Comparison of ENCODE assay signal across 8 cellular contexts in the genomic region with DNA sequence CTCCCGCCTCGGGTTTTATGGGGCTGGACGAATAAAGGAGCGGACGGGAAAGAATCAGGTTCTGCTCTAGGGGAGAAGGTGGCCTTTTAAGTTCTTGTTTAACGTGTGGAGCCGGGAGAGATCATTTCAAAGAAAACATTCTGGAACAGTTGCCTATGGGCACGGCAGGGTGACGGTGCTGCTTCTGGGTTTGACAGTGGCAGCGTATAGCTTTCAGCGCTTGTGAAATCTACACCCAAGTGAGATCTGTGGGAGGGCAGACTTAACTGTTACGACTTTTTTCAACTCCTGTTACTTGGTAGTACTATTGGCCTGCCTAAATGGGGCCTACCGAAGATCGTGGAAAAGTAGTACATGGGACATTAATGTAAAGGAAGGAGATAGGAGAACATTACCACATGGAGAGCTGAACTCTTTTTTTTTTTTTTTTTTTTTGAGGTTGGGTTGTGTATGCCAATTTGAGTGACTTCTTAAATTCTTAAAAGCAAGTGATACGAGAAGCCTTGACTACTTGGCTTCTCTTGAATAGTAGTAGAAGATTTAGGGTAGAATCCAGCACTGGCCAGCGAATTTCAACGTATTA.
DNase-seq lines count a peak whose midpoint lies in the region; ATAC-seq and TF ChIP-seq lines count a peak whose summit lies in the region.

No MANE protein-coding gene starts in this region.

- H3K4me3 Mint-ChIP-seq in stimulated activated naive B cell treated with anti-CD40 and anti-IgM and Interleukin-4, amounts not matched to agents 10 μg/mL and 1 μg/mL and 100 μg/mL, for 72 hours = no peak overlapping the region

- H3K9me3 ChIP-seq in mucosa of stomach (ENCODE audit: control insufficient read depth, low read length) = no peaks in the 10 kb centered on the region

- ATAC-seq in GM18517 (IDR thresholded peaks at IDR 0.05; ENCODE audit: unreplicated experiment) = peak; percentile 50
- ATAC-seq in HG03060 (IDR thresholded peaks at IDR 0.05; ENCODE audit: low read depth, unreplicated experiment) = peak; percentile 31
- ATAC-seq in stimulated activated naive B cell treated with anti-CD40 and anti-IgM and Interleukin-4, amounts not matched to agents 10 μg/mL and 1 μg/mL and 100 μg/mL, for 72 hours (replicated peaks) = peak; percentile 58 to 63

- no peaks in the 10 kb centered on the region for H3K27me3 ChIP-seq in mucosa of stomach (ENCODE audit: control insufficient read depth, insufficient read depth, low read length)

- CTCF ChIA-PET in AG04449 (lab: Yijun Ruan, JAX) = interaction anchor here (0.8 to 2.8 kb wide), 9 partner anchors 9 to 140 kb away, joined by 3 to 10 read pairs (median 4); no protein-coding TSS in a partner anchor

- H3K36me3 Mint-ChIP-seq in stimulated activated naive B cell treated with anti-CD40 and anti-IgM and Interleukin-4, amounts not matched to agents 10 μg/mL and 1 μg/mL and 100 μg/mL, for 72 hours = peaks cover 0 to 4% of the 10 kb centered on the region in 2 donors

- H3K4me1 Mint-ChIP-seq in stimulated activated naive B cell treated with anti-CD40 and anti-IgM and Interleukin-4, amounts not matched to agents 10 μg/mL and 1 μg/mL and 100 μg/mL, for 72 hours = peaks cover 17 to 19% of the 10 kb centered on the region in 2 donors

- no peak overlapping the region for H3K27ac Mint-ChIP-seq in stimulated activated naive B cell treated with anti-CD40 and anti-IgM and Interleukin-4, amounts not matched to agents 10 μg/mL and 1 μg/mL and 100 μg/mL, for 72 hours

- H3K4me3 ChIP-seq in AG04449 (ENCODE audit: low read depth, low read length) (peak overlapping the region; percentile 79), epithelial cell of esophagus (ENCODE audit: low read length) (peak overlapping the region; percentile 82), mucosa of stomach (ENCODE audit: low read length) (peak overlapping the region; percentile 88)

- peak overlapping the region; percentile 98 for H3K9ac ChIP-seq in mucosa of stomach (ENCODE audit: low read length)

- peaks cover 28% of the 10 kb centered on the region for H3K4me1 ChIP-seq in mucosa of stomach (ENCODE audit: control insufficient read depth, insufficient read depth, low read length)

- peak; percentile 52 for DNase-seq in AG04449 (ENCODE audit: low read depth, low spot score)
- DNase-seq in NCI-H446 (lab: John Stamatoyannopoulos, UW) = peak; percentile 61 to 72
- DNase-seq in activated CD4-positive, alpha-beta T cell treated with anti-CD3 and anti-CD28 coated beads, Interleukin-2, amount 50 U/mL, for 1 hour = peak; percentile 53
- peak; percentile 88 for DNase-seq in epithelial cell of esophagus (ENCODE audit: low read depth)
- peak; percentile 37 for DNase-seq in stimulated activated naive B cell treated with anti-CD40 and anti-IgM and Interleukin-4, amounts not matched to agents 10 μg/mL and 1 μg/mL and 100 μg/mL, for 72 hours

- no peaks in the 10 kb centered on the region for H3K27me3 Mint-ChIP-seq in stimulated activated naive B cell treated with anti-CD40 and anti-IgM and Interleukin-4, amounts not matched to agents 10 μg/mL and 1 μg/mL and 100 μg/mL, for 72 hours

- H3K36me3 ChIP-seq in mucosa of stomach (ENCODE audit: control insufficient read depth, insufficient read depth, low read length) = no peaks in the 10 kb centered on the region

- H3K9me3 Mint-ChIP-seq in stimulated activated naive B cell treated with anti-CD40 and anti-IgM and Interleukin-4, amounts not matched to agents 10 μg/mL and 1 μg/mL and 100 μg/mL, for 72 hours = no peaks in the 10 kb centered on the region

- POLR2A ChIA-PET in AG04449 (lab: Yijun Ruan, JAX) = interaction anchor here (0.8 to 3.7 kb wide), 6 partner anchors 12 to 1034 kb away, joined by 3 to 18 read pairs (median 3); partner anchors contain the start of gene EIF4G2

- no peak for TF ChIP-seq CTCF in AG04449 (IDR thresholded peaks at IDR 0.05; ENCODE audit: insufficient read depth, low read length, missing control alignments)
- no peak for TF ChIP-seq CTCF in epithelial cell of esophagus (IDR thresholded peaks at IDR 0.05; ENCODE audit: insufficient read depth, low read depth, low read length, missing control alignments)

Comparison
In these comparisons a context has a peak if more than half of its experiments do, and no peak if none do; other contexts are left out.
1. Peak in every context shown above with its lines: DNase-seq, ATAC-seq and H3K4me3 ChIP-seq.
2. DNase-seq: peak in every context shown above with its lines; median percentile 88 in epithelial cell of esophagus; 66 in NCI-H446; 53 in activated CD4-positive, alpha-beta T cell treated with anti-CD3 and anti-CD28 coated beads, Interleukin-2, amount 50 U/mL, for 1 hour; 52 in AG04449; 37 in stimulated activated naive B cell treated with anti-CD40 and anti-IgM and Interleukin-4, amounts not matched to agents 10 μg/mL and 1 μg/mL and 100 μg/mL, for 72 hours.